Comparison of ENCODE assay signal across 2 cellular contexts in the genomic region with DNA sequence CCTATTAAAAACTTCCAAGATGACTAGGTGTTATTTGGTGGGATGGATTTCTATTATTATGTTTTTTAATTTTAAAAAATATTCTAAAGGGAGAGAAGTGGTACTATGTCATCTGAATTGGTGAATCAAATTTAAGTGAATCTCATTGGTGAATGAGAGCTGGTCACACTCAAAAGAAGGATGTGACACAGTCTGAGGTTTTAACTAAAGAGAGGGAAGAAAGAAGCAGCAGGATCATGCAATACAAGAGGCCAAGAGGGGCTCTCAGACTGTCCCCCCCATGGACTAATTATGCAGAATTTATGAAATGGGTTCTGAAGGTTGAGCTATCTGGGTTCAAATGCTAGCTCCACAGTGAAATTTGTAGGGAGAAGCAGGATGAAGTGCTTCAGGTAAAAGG.
TF ChIP-seq lines count a peak whose summit lies in the region.

No MANE protein-coding gene starts in this region.

TF ChIP-seq in IMR-90, 13 proteins besides CTCF, POLR2A, EP300 and RAD21:
- TF ChIP-seq SMC3 (IDR thresholded peaks at IDR 0.05; ENCODE audit: low read depth, low read length) = no peak
- no peak for TF ChIP-seq BHLHE40 (IDR thresholded peaks at IDR 0.05; ENCODE audit: low read depth, low read length)
TF ChIP-seq in IMR-90: peak in this region for 0.

TF ChIP-seq in GM12878, 131 proteins besides CTCF, POLR2A, EP300 and RAD21:
- TF ChIP-seq, protein P1, sequence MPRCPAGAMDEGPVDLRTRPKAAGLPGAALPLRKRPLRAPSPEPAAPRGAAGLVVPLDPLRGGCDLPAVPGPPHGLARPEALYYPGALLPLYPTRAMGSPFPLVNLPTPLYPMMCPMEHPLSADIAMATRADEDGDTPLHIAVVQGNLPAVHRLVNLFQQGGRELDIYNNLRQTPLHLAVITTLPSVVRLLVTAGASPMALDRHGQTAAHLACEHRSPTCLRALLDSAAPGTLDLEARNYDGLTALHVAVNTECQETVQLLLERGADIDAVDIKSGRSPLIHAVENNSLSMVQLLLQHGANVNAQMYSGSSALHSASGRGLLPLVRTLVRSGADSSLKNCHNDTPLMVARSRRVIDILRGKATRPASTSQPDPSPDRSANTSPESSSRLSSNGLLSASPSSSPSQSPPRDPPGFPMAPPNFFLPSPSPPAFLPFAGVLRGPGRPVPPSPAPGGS (IDR thresholded peaks at IDR 0.05; ENCODE audit: borderline replicate concordance, insufficient read depth, low read depth, low read length, poor library complexity, severe bottlenecking) = no peak
- TF ChIP-seq IKZF2 (IDR thresholded peaks at IDR 0.05) = 0 out of 4 replicates have a peak, but pooled peaks of 1 of the 2 experiments have one; percentile 31
